In the genomic region with DNA sequence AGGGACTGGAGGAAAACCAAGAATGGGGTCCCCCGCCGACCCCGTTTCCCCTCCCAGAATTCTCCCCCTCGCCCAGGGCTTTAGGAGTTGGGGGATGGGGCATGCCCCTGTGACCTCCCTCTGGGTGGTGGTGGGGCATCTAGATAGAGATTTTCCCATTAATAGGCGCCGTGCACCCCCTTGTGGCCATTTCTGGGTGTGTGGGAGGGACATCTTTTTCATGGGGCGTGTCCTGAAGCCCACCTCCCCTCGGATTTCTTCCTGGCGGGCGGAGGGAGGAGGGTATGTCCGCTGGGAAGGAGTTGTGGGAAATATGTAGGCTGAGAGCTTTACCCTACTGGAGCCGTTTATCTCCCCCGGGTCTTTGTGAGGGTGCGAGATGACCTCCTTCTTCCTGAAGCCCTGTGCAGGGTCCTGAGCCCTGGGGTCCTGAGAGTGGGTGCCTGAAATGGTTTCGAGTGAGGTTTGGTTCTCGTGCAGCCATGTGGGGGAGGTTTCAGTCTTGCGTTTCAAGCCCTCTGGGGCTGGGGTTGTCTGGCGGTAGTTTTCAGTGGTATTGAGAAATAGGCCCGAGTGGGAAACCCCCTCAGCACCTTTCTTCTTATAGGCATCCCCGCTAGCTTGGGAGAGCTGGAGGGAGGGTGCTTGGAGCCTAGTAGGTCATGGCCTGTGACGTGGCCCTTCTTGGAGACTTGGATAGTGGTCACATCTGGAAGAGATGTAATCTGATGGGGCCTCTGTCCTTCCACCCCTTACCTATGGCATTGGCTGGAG, we compare ENCODE assay signal across 8 cellular contexts. TPM values are rescaled to one million over a fixed set of nuclear protein-coding genes. Genes with fewer than 3 reads are reported as not detected.
DNase-seq lines count a peak whose midpoint lies in the region; ATAC-seq and TF ChIP-seq lines count a peak whose summit lies in the region.

No MANE protein-coding gene starts in this region.

- H3K9me3 ChIP-seq in ascending aorta (no peaks in the 10 kb centered on the region), skeletal muscle satellite cell (replicated peaks; ENCODE audit: low read length) (no peaks in the 10 kb centered on the region)

- H3K4me3 ChIP-seq in NB4 (ENCODE audit: low read depth, low read length), result peak overlapping the region; percentile 92
- peak overlapping the region; percentile 95 to 97 for H3K4me3 ChIP-seq in ascending aorta
- H3K4me3 ChIP-seq in iPS-11a (ENCODE audit: low read depth, low read length), result peak overlapping the region; percentile 99
- peak overlapping the region; percentile 99 for H3K4me3 ChIP-seq in skeletal muscle satellite cell (ENCODE audit: low read length)

- ATAC-seq in HG03442 (IDR thresholded peaks at IDR 0.05; ENCODE audit: unreplicated experiment), result no peak

- DNase-seq in GM10248 (ENCODE audit: extremely low spot score), result peak; percentile 72
- peak; percentile 84 for DNase-seq in NB4 (ENCODE audit: low read depth)
- peak; percentile 67 for DNase-seq in T-helper 22 cell (ENCODE audit: low read depth)
- peak in 1 of 2 donors; percentile 87 for DNase-seq in ascending aorta (ENCODE audit: low spot score in 2 of 2)
- DNase-seq in epidermal melanocyte (ENCODE audit: insufficient read length, low spot score), result no peak

- peak overlapping the region; percentile 99 for H3K9ac ChIP-seq in skeletal muscle satellite cell (ENCODE audit: low read depth, low read length)

- POLR2A ChIA-PET in GM10248 (lab: Yijun Ruan, JAX), result interaction anchor here (1.0 to 1.4 kb wide), 2 partner anchors 36 to 202 kb away, joined by 3 read pairs; partner anchors contain the start of gene SCAF1

- H3K4me1 ChIP-seq in ascending aorta (peaks cover 0 to 23% of the 10 kb centered on the region in 2 donors), skeletal muscle satellite cell (ENCODE audit: control insufficient read depth, insufficient read depth, low read length) (peaks cover 25% of the 10 kb centered on the region)

- H3K27me3 ChIP-seq in ascending aorta (no peaks in the 10 kb centered on the region), skeletal muscle satellite cell (ENCODE audit: control insufficient read depth, insufficient read depth, low read length) (no peaks in the 10 kb centered on the region)

- CTCF ChIA-PET in GM10248 (lab: Yijun Ruan, JAX), result interaction anchor here (0.8 to 12.4 kb wide), 11 partner anchors 12 to 208 kb away, joined by 3 to 83 read pairs (median 4); partner anchors contain the start of genes FLT3LG and RRAS

- TF ChIP-seq POLR2A in NB4 (IDR thresholded peaks at IDR 0.05; ENCODE audit: extremely low read depth, insufficient read length), result peak; percentile 10

- peak; percentile 53 for TF ChIP-seq CTCF in GM10248 (IDR thresholded peaks at IDR 0.05; ENCODE audit: control extremely low read depth, extremely low read depth, low read depth, missing control alignments)
- TF ChIP-seq CTCF in NB4 (IDR thresholded peaks at IDR 0.05; ENCODE audit: low read depth, low read length), result peak; percentile 55
- peak; percentile 30 to 57 (median 54) for TF ChIP-seq CTCF in ascending aorta (IDR thresholded peaks at IDR 0.05)

- peaks cover 15 to 22% of the 10 kb centered on the region in 2 donors for H3K36me3 ChIP-seq in ascending aorta
- H3K36me3 ChIP-seq in skeletal muscle satellite cell (ENCODE audit: insufficient read depth, low read length), result peaks cover 15% of the 10 kb centered on the region

- peak overlapping the region; percentile 94 for H3K4me2 ChIP-seq in skeletal muscle satellite cell (ENCODE audit: low read length)

- peak overlapping the region; percentile 93 to 94 for H3K27ac ChIP-seq in ascending aorta

- intact Hi-C loops in ascending aorta (cut with DNase I), result loop anchor here (1.0 to 10.0 kb wide), 9 partner anchors 38 to 1043 kb away; partner anchors contain the start of genes ALDH16A1, DBP, DKKL1 and MED25

RNA-seq across cellular contexts. Expression of gene PRMT1, which starts 1.0 kb away (rescaled TPM):
- 271 TPM for total RNA-seq in ascending aorta
- 303 and 305 TPM in 2 replicates for total RNA-seq in skeletal muscle satellite cell (2012; rRNA removed)

RNA-seq across cellular contexts. Expression of gene ADM5, which starts 11.3 kb away (rescaled TPM):
- 9.8 TPM for total RNA-seq in ascending aorta
- 0.25 and 1.1 TPM in 2 replicates for total RNA-seq in skeletal muscle satellite cell (2012; rRNA removed)

RNA-seq across cellular contexts. Expression of gene BCL2L12, which starts 12.4 kb away (rescaled TPM):
- total RNA-seq in ascending aorta, result 0.64 TPM
- total RNA-seq in skeletal muscle satellite cell (2012; rRNA removed), result 5.3 and 9.0 TPM in 2 replicates

RNA-seq across cellular contexts. Expression of gene IRF3, which starts 12.4 kb away (rescaled TPM):
- 75.9 TPM for total RNA-seq in ascending aorta
- total RNA-seq in skeletal muscle satellite cell (2012; rRNA removed), result 36.5 and 38.7 TPM in 2 replicates

RNA-seq across cellular contexts. Expression of gene CPT1C, which starts 12.8 kb away (rescaled TPM):
- 12.3 TPM for total RNA-seq in ascending aorta
- 5.7 and 11.4 TPM in 2 replicates for total RNA-seq in skeletal muscle satellite cell (2012; rRNA removed)
